In the genomic region with DNA sequence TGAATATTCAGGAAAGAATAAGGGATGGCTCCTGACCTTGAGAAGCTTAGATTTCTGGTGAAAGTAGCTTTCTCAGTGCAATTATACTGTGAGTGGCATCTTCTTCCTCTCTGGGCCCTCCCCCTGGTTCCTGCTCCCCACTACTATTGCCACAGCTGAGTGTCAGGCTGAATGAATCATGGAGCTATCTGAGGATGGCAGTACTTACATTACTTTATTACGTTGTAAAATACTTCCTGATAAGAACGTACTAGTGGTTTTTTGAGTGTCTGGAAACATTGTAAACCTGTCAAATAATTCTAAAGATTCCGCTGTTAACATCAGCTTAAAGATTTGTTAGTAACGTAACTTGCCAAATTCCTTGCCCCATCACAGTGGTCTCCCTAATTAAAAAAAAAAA, we compare ENCODE assay signal across 13 cellular contexts. TPM values are rescaled to one million over a fixed set of nuclear protein-coding genes. Genes with fewer than 3 reads are reported as not detected.
DNase-seq lines count a peak whose midpoint lies in the region; ATAC-seq and TF ChIP-seq lines count a peak whose summit lies in the region.
"Had no signal": no experiment of that assay in that cellular context is flagged by ENCODE, and none has a peak within 500 bp of the region (broad histone marks: within the 10 kb centered on the region; RNA-seq: fewer than 3 reads in every experiment).

No MANE protein-coding gene starts in this region.

- peaks cover 13% of the 10 kb centered on the region for H3K4me1 ChIP-seq in fibroblast of lung (ENCODE audit: control insufficient read depth, extremely low read depth, insufficient read depth, low read length)
- H3K4me1 ChIP-seq in skeletal muscle satellite cell (ENCODE audit: control insufficient read depth, insufficient read depth, low read length) = peaks cover 32% of the 10 kb centered on the region
- peaks cover 0 to 54% (median 13%) of the 10 kb centered on the region in 4 donors for H3K4me1 ChIP-seq in tibial nerve

- intact Hi-C loops in activated CD8-positive, alpha-beta T cell treated with anti-CD3 and anti-CD28 coated beads for 36 hours (cut with micrococcal nuclease) = no loop called here

- H3K4me2 ChIP-seq in fibroblast of lung (ENCODE audit: extremely low read depth, insufficient read depth, low read length) (no peak overlapping the region), skeletal muscle satellite cell (ENCODE audit: low read length) (no peak overlapping the region)

- no peak overlapping the region for H3K27ac Mint-ChIP-seq in activated CD8-positive, alpha-beta T cell treated with anti-CD3 and anti-CD28 coated beads for 36 hours
- H3K27ac Mint-ChIP-seq in activated CD8-positive, alpha-beta T cell treated with anti-CD3 and anti-CD28 coated beads, Interleukin-2, amount 10 ng/mL, durations not matched to agents 7 days and 5 days = no peak overlapping the region
- H3K27ac Mint-ChIP-seq: activated T-helper 2 cell treated with anti-CD3 and anti-CD28 coated beads, Interferon-gamma antibody, Interleukin-2, Interleukin-4, amounts not matched to agents 10 μg/mL and 5 μg/mL and 100 μg/mL, durations not matched to agents 14 hours and 24 hours and 36 hours; mesothelial cell of epicardium; T-helper 1 cell treated with Interleukin-12 subunit alpha and Interleukin-12 subunit beta and Interleukin-4 antibody, amounts not matched to agents 30 μg/mL and 1 μg/mL, for 36 hours; type B pancreatic cell had no signal

- H2AFZ ChIP-seq in fibroblast of lung (ENCODE audit: low read length) = no peak overlapping the region

- H3K4me1 Mint-ChIP-seq in activated CD8-positive, alpha-beta T cell treated with anti-CD3 and anti-CD28 coated beads for 36 hours (ENCODE audit: low read depth) = peaks cover 15% of the 10 kb centered on the region
- H3K4me1 Mint-ChIP-seq in activated CD8-positive, alpha-beta T cell treated with anti-CD3 and anti-CD28 coated beads, Interleukin-2, amount 10 ng/mL, durations not matched to agents 7 days and 5 days (ENCODE audit: low read depth) = no peaks in the 10 kb centered on the region

- WGBS in tibial nerve, 2 donors = 55 to 64% methylated on average over 4 of the region's 4 CpGs

- H3K9me3 Mint-ChIP-seq in activated CD8-positive, alpha-beta T cell treated with anti-CD3 and anti-CD28 coated beads for 36 hours = no peaks in the 10 kb centered on the region
- no peaks in the 10 kb centered on the region for H3K9me3 Mint-ChIP-seq in activated CD8-positive, alpha-beta T cell treated with anti-CD3 and anti-CD28 coated beads, Interleukin-2, amount 10 ng/mL, durations not matched to agents 7 days and 5 days (ENCODE audit: insufficient read depth)
- H3K9me3 Mint-ChIP-seq: activated T-helper 2 cell treated with anti-CD3 and anti-CD28 coated beads, Interferon-gamma antibody, Interleukin-2, Interleukin-4, amounts not matched to agents 10 μg/mL and 5 μg/mL and 100 μg/mL, durations not matched to agents 14 hours and 24 hours and 36 hours; mesothelial cell of epicardium; T-helper 1 cell treated with Interleukin-12 subunit alpha and Interleukin-12 subunit beta and Interleukin-4 antibody, amounts not matched to agents 30 μg/mL and 1 μg/mL, for 36 hours had no signal

- H3K79me2 ChIP-seq in fibroblast of lung (ENCODE audit: control insufficient read depth, insufficient read depth, low read length) = peaks cover 43% of the 10 kb centered on the region

- POLR2A ChIA-PET in activated CD8-positive, alpha-beta T cell treated with anti-CD3 and anti-CD28 coated beads for 36 hours (lab: Charles Lee) = no interaction called here
- POLR2A ChIA-PET in activated CD8-positive, alpha-beta T cell treated with anti-CD3 and anti-CD28 coated beads, Interleukin-2, amount 10 ng/mL, durations not matched to agents 7 days and 5 days (lab: Charles Lee) = interaction anchor here (1.4 kb wide), 1 partner anchor 36 kb away, joined by 3 read pairs; no protein-coding TSS in a partner anchor

- CTCF ChIA-PET in activated CD8-positive, alpha-beta T cell treated with anti-CD3 and anti-CD28 coated beads for 36 hours (lab: Charles Lee) = interaction anchor here (1.3 kb wide), 1 partner anchor 98 kb away, joined by 4 read pairs; no protein-coding TSS in a partner anchor
- CTCF ChIA-PET in activated CD8-positive, alpha-beta T cell treated with anti-CD3 and anti-CD28 coated beads, Interleukin-2, amount 10 ng/mL, durations not matched to agents 7 days and 5 days (lab: Charles Lee) = interaction anchor here (1.0 to 2.2 kb wide), 2 partner anchors 19 to 99 kb away, joined by 3 to 6 read pairs; no protein-coding TSS in a partner anchor

- H3K27me3 Mint-ChIP-seq in activated CD8-positive, alpha-beta T cell treated with anti-CD3 and anti-CD28 coated beads for 36 hours = no peaks in the 10 kb centered on the region
- H3K27me3 Mint-ChIP-seq in activated CD8-positive, alpha-beta T cell treated with anti-CD3 and anti-CD28 coated beads, Interleukin-2, amount 10 ng/mL, durations not matched to agents 7 days and 5 days (ENCODE audit: low read depth) = no peaks in the 10 kb centered on the region
- H3K27me3 Mint-ChIP-seq: type B pancreatic cell had no signal

- no peak overlapping the region for H3K4me3 Mint-ChIP-seq in activated CD8-positive, alpha-beta T cell treated with anti-CD3 and anti-CD28 coated beads for 36 hours
- H3K4me3 Mint-ChIP-seq in activated CD8-positive, alpha-beta T cell treated with anti-CD3 and anti-CD28 coated beads, Interleukin-2, amount 10 ng/mL, durations not matched to agents 7 days and 5 days = no peak overlapping the region
- H3K4me3 Mint-ChIP-seq: mesothelial cell of epicardium; T-helper 1 cell treated with Interleukin-12 subunit alpha and Interleukin-12 subunit beta and Interleukin-4 antibody, amounts not matched to agents 30 μg/mL and 1 μg/mL, for 36 hours; type B pancreatic cell had no signal

- TF ChIP-seq POLR2A in tibial nerve (IDR thresholded peaks at IDR 0.05) = no peak

- no peak for TF ChIP-seq EP300 in tibial nerve (IDR thresholded peaks at IDR 0.05)

- ATAC-seq in activated CD8-positive, alpha-beta T cell treated with anti-CD3 and anti-CD28 coated beads for 36 hours = peak; percentile 74
- ATAC-seq in activated CD8-positive, alpha-beta T cell treated with anti-CD3 and anti-CD28 coated beads, Interleukin-2, amount 10 ng/mL, durations not matched to agents 7 days and 5 days = no peak
- ATAC-seq in HG02840 (IDR thresholded peaks at IDR 0.05; ENCODE audit: low FRiP score, unreplicated experiment) = no peak

- no peak overlapping the region for H3K27ac ChIP-seq in fibroblast of lung (ENCODE audit: insufficient read depth, low read length)
- H3K27ac ChIP-seq in tibial nerve = no peak overlapping the region

- H3K9ac ChIP-seq in fibroblast of lung (ENCODE audit: insufficient read depth, low read length) (no peak overlapping the region), skeletal muscle satellite cell (ENCODE audit: low read depth, low read length) (peak overlapping the region; percentile 20)

- H3K36me3 Mint-ChIP-seq in activated CD8-positive, alpha-beta T cell treated with anti-CD3 and anti-CD28 coated beads for 36 hours (ENCODE audit: low read depth) = no peaks in the 10 kb centered on the region
- no peaks in the 10 kb centered on the region for H3K36me3 Mint-ChIP-seq in activated CD8-positive, alpha-beta T cell treated with anti-CD3 and anti-CD28 coated beads, Interleukin-2, amount 10 ng/mL, durations not matched to agents 7 days and 5 days (ENCODE audit: low read depth)
- H3K36me3 Mint-ChIP-seq: mesothelial cell of epicardium had no signal

- no peaks in the 10 kb centered on the region for H3K9me3 ChIP-seq in fibroblast of lung (ENCODE audit: control insufficient read depth, insufficient read depth, low read depth, low read length)
- H3K9me3 ChIP-seq in skeletal muscle satellite cell (replicated peaks; ENCODE audit: low read length) = no peaks in the 10 kb centered on the region
- H3K9me3 ChIP-seq in tibial nerve = no peaks in the 10 kb centered on the region

- no peaks in the 10 kb centered on the region for H4K20me1 ChIP-seq in fibroblast of lung (ENCODE audit: control insufficient read depth, extremely low read depth, insufficient read depth, low read length)

- DNase-seq in activated CD8-positive, alpha-beta T cell treated with anti-CD3 and anti-CD28 coated beads for 36 hours = peak; percentile 27
- no peak for DNase-seq in activated CD8-positive, alpha-beta T cell treated with anti-CD3 and anti-CD28 coated beads, Interleukin-2, amount 10 ng/mL, durations not matched to agents 7 days and 5 days
- peak; percentile 51 for DNase-seq in OCI-M1 (lab: John Stamatoyannopoulos, UW)
- peak; percentile 65 to 94 for DNase-seq in fibroblast of lung (ENCODE audit: low read depth in 2 of 2)
- DNase-seq in tibial nerve (ENCODE audit: low spot score in 2 of 2) = no peak
- no peak for DNase-seq in activated T-cell treated with anti-CD3 and anti-CD28 coated beads, Interleukin-2, amount 50 U/mL, for 1 hour
- DNase-seq: stimulated activated CD4-positive, alpha-beta T cell treated with anti-CD3 and anti-CD28 coated beads, Interleukin-2, amount 100 ng/mL, for 24 hours had no signal

- no peaks in the 10 kb centered on the region for H3K27me3 ChIP-seq in fibroblast of lung (ENCODE audit: control insufficient read depth, insufficient read depth, low read length)
- H3K27me3 ChIP-seq in skeletal muscle satellite cell (ENCODE audit: control insufficient read depth, insufficient read depth, low read length) = no peaks in the 10 kb centered on the region
- H3K27me3 ChIP-seq in tibial nerve = no peaks in the 10 kb centered on the region

- H3K4me3 ChIP-seq in fibroblast of lung (replicated peaks in 1 of 4; ENCODE audit: control extremely low read depth in 1 of 4, insufficient read depth in 1 of 4, low read depth in 3 of 4, low read length in 4 of 4) = no peak overlapping the region
- H3K4me3 ChIP-seq in skeletal muscle satellite cell (ENCODE audit: low read length) = no peak overlapping the region
- H3K4me3 ChIP-seq in tibial nerve = no peak overlapping the region

- no peaks in the 10 kb centered on the region for H3K36me3 ChIP-seq in fibroblast of lung (ENCODE audit: control insufficient read depth, insufficient read depth, low read length)
- no peaks in the 10 kb centered on the region for H3K36me3 ChIP-seq in skeletal muscle satellite cell (ENCODE audit: insufficient read depth, low read length)
- peaks cover 0 to 4% (median 0%) of the 10 kb centered on the region in 3 donors for H3K36me3 ChIP-seq in tibial nerve

- TF ChIP-seq CTCF in activated CD8-positive, alpha-beta T cell treated with anti-CD3 and anti-CD28 coated beads for 36 hours (IDR thresholded peaks at IDR 0.05) = no peak
- TF ChIP-seq CTCF in fibroblast of lung (conservative IDR thresholded peaks at IDR 0.05 in 1 of 2, IDR thresholded peaks at IDR 0.05 in 1 of 2; ENCODE audit: low read depth in 1 of 2, low read length in 2 of 2) (no peak), tibial nerve (IDR thresholded peaks at IDR 0.05) (no peak)

RNA-seq across cellular contexts. Expression of a gene that starts 36.2 kb away (rescaled TPM):
- 1 to 10 TPM; 4.0 to 5.1 TPM for total RNA-seq in activated CD8-positive, alpha-beta T cell treated with anti-CD3 and anti-CD28 coated beads for 36 hours
- total RNA-seq in activated CD8-positive, alpha-beta T cell treated with anti-CD3 and anti-CD28 coated beads, Interleukin-2, amount 10 ng/mL, durations not matched to agents 7 days and 5 days = 1 to 10 TPM; 6.3 to 7.1 TPM
- total RNA-seq in fibroblast of lung (29.5 and 35.8 TPM in 2 replicates), tibial nerve (100 to 1,000 TPM; 131 to 217 (median 206) TPM)
- 21.6 and 32.0 TPM in 2 replicates for polyA plus RNA-seq in fibroblast of lung
- 21.5 and 31.9 TPM in 2 replicates for polyA plus RNA-seq in fibroblast of lung (2012)
- polyA minus RNA-seq in fibroblast of lung (ENCODE audit: low replicate concordance) = 33.8 and 42.5 TPM in 2 replicates
- 29.7 and 33.5 TPM in 2 replicates for total RNA-seq in skeletal muscle satellite cell (2012; rRNA removed)

Comparison
In these comparisons a context has a peak if more than half of its experiments do, and no peak if none do; other contexts are left out.
1. DNase-seq: peak in activated CD8-positive, alpha-beta T cell treated with anti-CD3 and anti-CD28 coated beads for 36 hours (single experiment), OCI-M1 (single experiment) and fibroblast of lung (2 of 2); none in activated CD8-positive, alpha-beta T cell treated with anti-CD3 and anti-CD28 coated beads, Interleukin-2, amount 10 ng/mL, durations not matched to agents 7 days and 5 days (single experiment), tibial nerve (0 of 2) and activated T-cell treated with anti-CD3 and anti-CD28 coated beads, Interleukin-2, amount 50 U/mL, for 1 hour (single experiment).